In the genomic region with DNA sequence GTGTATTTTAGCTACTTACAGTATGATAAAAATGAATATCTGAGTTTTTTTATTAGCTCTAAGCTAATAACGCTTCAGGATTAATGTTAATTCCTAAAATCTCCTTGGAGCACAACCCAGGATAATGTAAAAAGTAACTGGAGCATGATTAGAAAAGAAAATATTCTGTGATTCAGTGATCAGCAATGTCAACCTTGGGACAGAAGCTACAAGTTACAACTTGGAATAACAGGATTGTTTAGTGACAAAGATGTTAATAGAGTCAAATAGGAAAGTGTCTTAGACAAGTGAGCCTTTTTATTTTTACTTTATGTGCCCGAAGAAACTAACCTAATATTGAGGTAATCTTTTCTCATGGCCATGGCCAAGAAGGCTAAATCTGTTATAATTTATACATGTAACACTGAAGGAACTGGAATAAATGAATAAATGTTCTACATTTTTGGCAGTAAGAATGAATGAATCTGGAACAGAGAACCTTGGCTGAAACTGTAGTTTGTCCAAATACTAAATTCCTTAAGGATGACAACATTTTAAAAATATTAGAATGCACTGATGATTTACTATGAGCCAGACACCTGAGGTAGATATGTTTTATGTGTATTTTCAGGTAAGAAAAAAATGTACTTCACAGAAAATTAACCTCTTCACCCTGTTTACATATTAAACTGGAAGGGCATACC, we compare ENCODE assay signal across 19 cellular contexts.
DNase-seq lines count a peak whose midpoint lies in the region; FAIRE-seq and TF ChIP-seq lines count a peak whose summit lies in the region.
"Had no signal": no experiment of that assay in that cellular context is flagged by ENCODE, and none has a peak within 500 bp of the region (broad histone marks: within the 10 kb centered on the region; RNA-seq: fewer than 3 reads in every experiment).

No MANE protein-coding gene starts in this region.

- POLR2A ChIA-PET in CD8-positive, alpha-beta memory T cell (lab: Charles Lee), result no interaction called here
- POLR2A ChIA-PET in A673 (lab: Charles Lee; ENCODE audit: low non-redundant PET), result no interaction called here

- CTCF ChIA-PET in CD8-positive, alpha-beta memory T cell (lab: Charles Lee), result no interaction called here
- CTCF ChIA-PET in A673 (lab: Charles Lee), result no interaction called here

- H3K36me3 Mint-ChIP-seq in CD8-positive, alpha-beta memory T cell, result no peaks in the 10 kb centered on the region

- DNase-seq in ELR (ENCODE audit: low read depth) (peak; percentile 13), NCI-H446 treated with DMSO at 0.1 percent for 48 hours (lab: John Stamatoyannopoulos, UW) (peak; percentile 75), bronchial epithelial cell (ENCODE audit: low read depth) (peak; percentile 91), kidney glomerular epithelial cell (lab: John Stamatoyannopoulos, UW) (peak; percentile 13), NCI-H510A (lab: John Stamatoyannopoulos, UW) (no peak), A673 (ENCODE audit: low spot score) (no peak)
- DNase-seq in CD8-positive, alpha-beta memory T cell, result no peak
- DNase-seq: DMS79 treated with DMSO at 0.1 percent for 48 hours, GF-D8, MM.1S, NCI-H1092 treated with DMSO at 0.1 percent for 48 hours, NCI-H345, NCI-H69, OCI-M1 had no signal

- no peaks in the 10 kb centered on the region for H3K27me3 Mint-ChIP-seq in CD8-positive, alpha-beta memory T cell

- H3K4me3 Mint-ChIP-seq in CD8-positive, alpha-beta memory T cell, result no peak overlapping the region
- H3K4me3 Mint-ChIP-seq: GM23338 had no signal

- H3K27ac ChIP-seq in CD8-positive, alpha-beta memory T cell (ENCODE audit: low read depth, low read length), result no peak overlapping the region
- no peak overlapping the region for H3K27ac ChIP-seq in A673 (ENCODE audit: low read depth, low read length, poor library complexity, severe bottlenecking)
- H3K27ac ChIP-seq: BLaER1 treated with 17β-estradiol and CSF1 and Interleukin-3, amounts not matched to agents 10 nM and 100 nM; SJSA1 had no signal

- FAIRE-seq in bronchial epithelial cell (lab: Jason Lieb, UNC), result no peak
- FAIRE-seq: A204.1, GM12892 had no signal

- no TSS peak for BruUV-seq in A673 (replicated peaks; lab: Mats Ljungman, UMichigan)

- H3K27me3 ChIP-seq in bronchial epithelial cell (ENCODE audit: control insufficient read depth, insufficient read depth, low read length) (no peaks in the 10 kb centered on the region), A673 (replicated peaks; ENCODE audit: insufficient read depth, low read depth, low read length, poor library complexity) (no peaks in the 10 kb centered on the region)
- H3K27me3 ChIP-seq in CD8-positive, alpha-beta memory T cell (ENCODE audit: insufficient read depth, low read length, poor library complexity, severe bottlenecking), result no peaks in the 10 kb centered on the region
- H3K27me3 ChIP-seq: BLaER1 treated with 17β-estradiol and CSF1 and Interleukin-3, amounts not matched to agents 10 nM and 100 nM had no signal

- H3K4me1 ChIP-seq in CD8-positive, alpha-beta memory T cell (ENCODE audit: insufficient read depth, low read length), result no peaks in the 10 kb centered on the region
- H3K4me1 ChIP-seq in A673 (ENCODE audit: insufficient read depth, low read length, poor library complexity, severe bottlenecking), result no peaks in the 10 kb centered on the region
- H3K4me1 ChIP-seq: BLaER1 treated with 17β-estradiol and CSF1 and Interleukin-3, amounts not matched to agents 10 nM and 100 nM; SJSA1 had no signal

- no peaks in the 10 kb centered on the region for H3K4me1 Mint-ChIP-seq in CD8-positive, alpha-beta memory T cell
- H3K4me1 Mint-ChIP-seq: GM23338 had no signal

- peaks cover 0 to 6% (median 0%) of the 10 kb centered on the region in 5 donors for H3K9me3 Mint-ChIP-seq in CD8-positive, alpha-beta memory T cell
- H3K9me3 Mint-ChIP-seq: GM23338 had no signal

- H3K27ac Mint-ChIP-seq in CD8-positive, alpha-beta memory T cell, result no peak overlapping the region
- H3K27ac Mint-ChIP-seq: GM23338 had no signal

- no peak for TF ChIP-seq CTCF in bronchial epithelial cell (IDR thresholded peaks at IDR 0.05; ENCODE audit: insufficient read depth, low read length, severe bottlenecking)
- no peak for TF ChIP-seq CTCF in A673 (conservative IDR thresholded peaks at IDR 0.05; ENCODE audit: low read depth, low read length)

- no peaks in the 10 kb centered on the region for H3K9me3 ChIP-seq in CD8-positive, alpha-beta memory T cell (ENCODE audit: low read length)
- no peaks in the 10 kb centered on the region for H3K9me3 ChIP-seq in A673 (ENCODE audit: low read depth, low read length, poor library complexity, severe bottlenecking)
- H3K9me3 ChIP-seq: BLaER1 treated with 17β-estradiol and CSF1 and Interleukin-3, amounts not matched to agents 10 nM and 100 nM had no signal

- no peaks in the 10 kb centered on the region for H3K36me3 ChIP-seq in bronchial epithelial cell (ENCODE audit: control insufficient read depth, insufficient read depth, low read length)
- H3K36me3 ChIP-seq in CD8-positive, alpha-beta memory T cell (ENCODE audit: insufficient read depth, low read length), result no peaks in the 10 kb centered on the region
- H3K36me3 ChIP-seq in A673 (ENCODE audit: insufficient read depth, low read length, poor library complexity, severe bottlenecking), result no peaks in the 10 kb centered on the region
- H3K36me3 ChIP-seq: BLaER1 treated with 17β-estradiol and CSF1 and Interleukin-3, amounts not matched to agents 10 nM and 100 nM; SJSA1 had no signal

- no peak overlapping the region for H3K4me3 ChIP-seq in bronchial epithelial cell (ENCODE audit: low read depth, low read length)
- H3K4me3 ChIP-seq in CD8-positive, alpha-beta memory T cell (ENCODE audit: low read length), result no peak overlapping the region
- H3K4me3 ChIP-seq in A673 (ENCODE audit: low read depth, low read length, poor library complexity, severe bottlenecking), result no peak overlapping the region
- H3K4me3 ChIP-seq: BLaER1 treated with 17β-estradiol and CSF1 and Interleukin-3, amounts not matched to agents 10 nM and 100 nM; GM23338; SJSA1 had no signal

- intact Hi-C loops in A673 (cut with micrococcal nuclease; ENCODE audit: unreplicated experiment), result no loop called here

Comparison
In these comparisons a context has a peak if more than half of its experiments do, and no peak if none do; other contexts are left out.
1. DNase-seq: peak in ELR (single experiment), NCI-H446 treated with DMSO at 0.1 percent for 48 hours (single experiment), bronchial epithelial cell (single experiment) and kidney glomerular epithelial cell (single experiment); none in NCI-H510A (single experiment), CD8-positive, alpha-beta memory T cell (0 of 5) and A673 (single experiment).